Comparison of ENCODE assay signal across 11 cellular contexts in genomic region chr7:151125459-151125834, GRCh38. TPM values are rescaled to one million over a fixed set of nuclear protein-coding genes. Genes with fewer than 3 reads are reported as not detected.
DNase-seq lines count a peak whose midpoint lies in the region; ATAC-seq, FAIRE-seq and TF ChIP-seq lines count a peak whose summit lies in the region.
"Had no signal": no experiment of that assay in that cellular context is flagged by ENCODE, and none has a peak within 500 bp of the region (broad histone marks: within the 10 kb centered on the region; RNA-seq: fewer than 3 reads in every experiment).

No MANE protein-coding gene starts in this region.

- intact Hi-C loops in A673 (cut with micrococcal nuclease; ENCODE audit: unreplicated experiment): loop anchor here (2.0 kb wide), 1 partner anchor 177 kb away; no protein-coding TSS in a partner anchor

- peaks cover 65% of the 10 kb centered on the region for H4K20me1 ChIP-seq in neural progenitor cell (ENCODE audit: low read depth)

- peak; percentile 20; the same call in 1 of the 2 replicates for TF ChIP-seq CTCF in A673 (conservative IDR thresholded peaks at IDR 0.05; ENCODE audit: low read depth, low read length)
- no peak for TF ChIP-seq CTCF in glutamatergic neuron (IDR thresholded peaks at IDR 0.05; ENCODE audit: partially characterized antibody, unreplicated experiment)
- TF ChIP-seq CTCF in neural progenitor cell (IDR thresholded peaks at IDR 0.05): peak; percentile 45

- peak overlapping the region; percentile 44 for H3K4me3 ChIP-seq in A673 (ENCODE audit: low read depth, low read length, poor library complexity, severe bottlenecking)
- H3K4me3 ChIP-seq in neural progenitor cell: peak overlapping the region; percentile 54
- H3K4me3 ChIP-seq: BLaER1 had no signal

- peak overlapping the region; percentile 90 for H3K4me2 ChIP-seq in neural progenitor cell
- H3K4me2 ChIP-seq: BLaER1 had no signal

- H3K27ac Mint-ChIP-seq in glutamatergic neuron (ENCODE audit: unreplicated experiment): peak overlapping the region; percentile 79
- no peak overlapping the region for H3K27ac Mint-ChIP-seq in neural progenitor cell
- H3K27ac Mint-ChIP-seq: stimulated activated naive CD8-positive, alpha-beta T cell treated with anti-CD3 and anti-CD28 coated beads, Interleukin-15, amount 100 ng/mL, for 72 hours had no signal

- H3K27me3 ChIP-seq in A673 (replicated peaks; ENCODE audit: insufficient read depth, low read depth, low read length, poor library complexity) (no peaks in the 10 kb centered on the region), neural progenitor cell (no peaks in the 10 kb centered on the region)
- H3K27me3 ChIP-seq: BLaER1 had no signal

- no peaks in the 10 kb centered on the region for H3K36me3 Mint-ChIP-seq in glutamatergic neuron (ENCODE audit: unreplicated experiment)
- peaks cover 24% of the 10 kb centered on the region for H3K36me3 Mint-ChIP-seq in neural progenitor cell

- H3K27me3 Mint-ChIP-seq in glutamatergic neuron (ENCODE audit: unreplicated experiment) (peaks cover 29% of the 10 kb centered on the region), neural progenitor cell (ENCODE audit: insufficient read depth, low read depth) (peaks cover 15% of the 10 kb centered on the region)
- H3K27me3 Mint-ChIP-seq: stimulated activated naive CD8-positive, alpha-beta T cell treated with anti-CD3 and anti-CD28 coated beads, Interleukin-15, amount 100 ng/mL, for 72 hours had no signal

- peaks cover 33% of the 10 kb centered on the region for H3K4me1 Mint-ChIP-seq in glutamatergic neuron (ENCODE audit: low read depth, unreplicated experiment)
- H3K4me1 Mint-ChIP-seq in neural progenitor cell: peaks cover 27% of the 10 kb centered on the region

- H3K9me3 ChIP-seq in A673 (ENCODE audit: low read depth, low read length, poor library complexity, severe bottlenecking): no peaks in the 10 kb centered on the region
- H3K9me3 ChIP-seq in neural progenitor cell (ENCODE audit: low read depth): no peaks in the 10 kb centered on the region
- H3K9me3 ChIP-seq: BLaER1 had no signal

- FAIRE-seq in urothelium cell line (lab: Jason Lieb, UNC): no peak

- DNase-seq in A673 (ENCODE audit: low spot score) (peak; percentile 61), NCI-H2227 (lab: John Stamatoyannopoulos, UW; ENCODE audit: unreplicated experiment) (peak; percentile 84), glutamatergic neuron (peak; percentile 84), neural progenitor cell (ENCODE audit: low spot score) (peak; percentile 93), urothelium cell line (ENCODE audit: low spot score) (no peak)
- DNase-seq: hypothalamus; stimulated activated naive CD8-positive, alpha-beta T cell treated with anti-CD3 and anti-CD28 coated beads, Interleukin-15, amount 100 ng/mL, for 72 hours had no signal

- CTCF ChIA-PET in A673 (lab: Charles Lee): interaction anchor here (0.6 to 0.9 kb wide), 4 partner anchors 30 to 122 kb away, joined by 3 to 4 read pairs (median 3); no protein-coding TSS in a partner anchor

- no peaks in the 10 kb centered on the region for H3K79me2 ChIP-seq in neural progenitor cell (ENCODE audit: low read depth)

- H3K9me3 Mint-ChIP-seq in glutamatergic neuron (ENCODE audit: unreplicated experiment): peaks cover 21% of the 10 kb centered on the region
- no peaks in the 10 kb centered on the region for H3K9me3 Mint-ChIP-seq in neural progenitor cell
- H3K9me3 Mint-ChIP-seq: stimulated activated naive CD8-positive, alpha-beta T cell treated with anti-CD3 and anti-CD28 coated beads, Interleukin-15, amount 100 ng/mL, for 72 hours had no signal

- POLR2A ChIA-PET in A673 (lab: Charles Lee; ENCODE audit: low non-redundant PET): interaction anchor here (0.6 kb wide), 1 partner anchor 75 kb away, joined by 6 read pairs; no protein-coding TSS in a partner anchor

- H3K4me1 ChIP-seq in A673 (ENCODE audit: insufficient read depth, low read length, poor library complexity, severe bottlenecking) (peaks cover 11% of the 10 kb centered on the region), neural progenitor cell (peaks cover 8% of the 10 kb centered on the region)

- H3K36me3 ChIP-seq in A673 (ENCODE audit: insufficient read depth, low read length, poor library complexity, severe bottlenecking): peaks cover 37% of the 10 kb centered on the region
- H3K36me3 ChIP-seq in neural progenitor cell: no peaks in the 10 kb centered on the region

- ATAC-seq in HG02970 (IDR thresholded peaks at IDR 0.05; ENCODE audit: low FRiP score, unreplicated experiment) (no peak), GM21515 (IDR thresholded peaks at IDR 0.05; ENCODE audit: unreplicated experiment) (no peak), HG03095 (IDR thresholded peaks at IDR 0.05; ENCODE audit: unreplicated experiment) (no peak)
- ATAC-seq: stimulated activated naive CD8-positive, alpha-beta T cell treated with anti-CD3 and anti-CD28 coated beads, Interleukin-15, amount 100 ng/mL, for 72 hours had no signal

- H3K4me3 Mint-ChIP-seq in glutamatergic neuron (ENCODE audit: unreplicated experiment) (peak overlapping the region; percentile 83), neural progenitor cell (peak overlapping the region; percentile 82)

- H3F3A ChIP-seq in neural progenitor cell (ENCODE audit: low read depth): peaks cover 41% of the 10 kb centered on the region

- H3K9ac ChIP-seq in neural progenitor cell: no peak overlapping the region
- H3K9ac ChIP-seq: BLaER1 had no signal

- BruUV-seq in A673 (replicated peaks; lab: Mats Ljungman, UMichigan): no TSS peak

- H3K27ac ChIP-seq in A673 (ENCODE audit: low read depth, low read length, poor library complexity, severe bottlenecking): peak overlapping the region; percentile 37
- H3K27ac ChIP-seq in neural progenitor cell: no peak overlapping the region
- H3K27ac ChIP-seq: BLaER1 had no signal

- H2AFZ ChIP-seq in neural progenitor cell (replicated peaks): no peak overlapping the region

RNA-seq across cellular contexts. Expression of gene AGAP3, which starts 39.2 kb away (rescaled TPM):
- total RNA-seq in A673 (2021) (115 and 133 TPM in 2 replicates), glutamatergic neuron (ENCODE audit: unreplicated experiment) (406 TPM), neural progenitor cell (ENCODE audit: low replicate concordance) (38.9 and 73.0 TPM in 2 replicates)

RNA-seq across cellular contexts. Expression of gene GBX1, which starts 42.0 kb away (rescaled TPM):
- not detected in 2 replicates for total RNA-seq in A673 (2021)
- total RNA-seq in glutamatergic neuron (ENCODE audit: unreplicated experiment): not detected
- total RNA-seq in neural progenitor cell (ENCODE audit: low replicate concordance): not detected in 2 replicates

RNA-seq across cellular contexts. Expression of gene TMUB1, which starts 42.2 kb away (rescaled TPM):
- total RNA-seq in A673 (2021) (43.8 and 44.7 TPM in 2 replicates), glutamatergic neuron (ENCODE audit: unreplicated experiment) (45.7 TPM), neural progenitor cell (ENCODE audit: low replicate concordance) (6.0 and 49.4 TPM in 2 replicates)

RNA-seq across cellular contexts. Expression of gene FASTK, which starts 44.8 kb away (rescaled TPM):
- total RNA-seq in A673 (2021) (70.8 and 80.5 TPM in 2 replicates), glutamatergic neuron (ENCODE audit: unreplicated experiment) (64.7 TPM), neural progenitor cell (ENCODE audit: low replicate concordance) (22.4 and 71.0 TPM in 2 replicates)
